Comparison of ENCODE assay signal across 15 cellular contexts in genomic region chr10:66322261-66322660, GRCh38.
DNase-seq lines count a peak whose midpoint lies in the region; ATAC-seq and TF ChIP-seq lines count a peak whose summit lies in the region.
"Had no signal": no experiment of that assay in that cellular context is flagged by ENCODE, and none has a peak within 500 bp of the region (broad histone marks: within the 10 kb centered on the region; RNA-seq: fewer than 3 reads in every experiment).

No MANE protein-coding gene starts in this region.

- no peak for TF ChIP-seq POLR2A in Peyer's patch (IDR thresholded peaks at IDR 0.05)

- H3K27ac ChIP-seq in neural progenitor cell = no peak overlapping the region
- no peak overlapping the region for H3K27ac ChIP-seq in Peyer's patch
- H3K27ac ChIP-seq: ovary had no signal

- no peaks in the 10 kb centered on the region for H3K4me1 ChIP-seq in neural progenitor cell
- no peaks in the 10 kb centered on the region for H3K4me1 ChIP-seq in Peyer's patch

- H3K79me2 ChIP-seq in neural progenitor cell (ENCODE audit: low read depth) = no peaks in the 10 kb centered on the region

- H3K36me3 ChIP-seq in neural progenitor cell = no peaks in the 10 kb centered on the region
- H3K36me3 ChIP-seq in Peyer's patch = no peaks in the 10 kb centered on the region
- H3K36me3 ChIP-seq: ovary had no signal

- H3K9me3 ChIP-seq in neural progenitor cell (ENCODE audit: low read depth) = no peaks in the 10 kb centered on the region
- H3K9me3 ChIP-seq in Peyer's patch = no peaks in the 10 kb centered on the region
- H3K9me3 ChIP-seq: ovary had no signal

- DNase-seq in H4 (ENCODE audit: low spot score) (peak; percentile 4), left ventricle myocardium superior (no peak), neural progenitor cell (ENCODE audit: low spot score) (peak; percentile 35), mesenteric fat pad (ENCODE audit: low spot score) (no peak), NCI-H1105 treated with DMSO at 0.1 percent for 48 hours (lab: John Stamatoyannopoulos, UW) (no peak), NCI-H2029 (lab: John Stamatoyannopoulos, UW) (no peak), Peyer's patch (no peak)
- DNase-seq: activated naive CD8-positive, alpha-beta T cell treated with anti-CD3 and anti-CD28 coated beads, Interleukin-2, amount 10 ng/mL, durations not matched to agents 7 days and 5 days; cortex of kidney; DMS 273 treated with DMSO at 0.1 percent for 48 hours; NCI-H1092 treated with DMSO at 0.1 percent for 48 hours; ovary; T-helper 1 cell had no signal

- H3K4me3 ChIP-seq in neural progenitor cell (no peak overlapping the region), Peyer's patch (no peak overlapping the region)
- H3K4me3 ChIP-seq: ovary had no signal

- H3K27me3 Mint-ChIP-seq in brain (peaks cover 4% of the 10 kb centered on the region), neural progenitor cell (ENCODE audit: insufficient read depth, low read depth) (peaks cover 5% of the 10 kb centered on the region)
- H3K27me3 Mint-ChIP-seq: activated naive CD8-positive, alpha-beta T cell treated with anti-CD3 and anti-CD28 coated beads, Interleukin-2, amount 10 ng/mL, durations not matched to agents 7 days and 5 days had no signal

- H3K27ac Mint-ChIP-seq in brain (peak overlapping the region in 3 of 5 experiments; percentile 22 to 88 (median 32)), neural progenitor cell (peak overlapping the region; percentile 2)
- H3K27ac Mint-ChIP-seq: activated naive CD8-positive, alpha-beta T cell treated with anti-CD3 and anti-CD28 coated beads, Interleukin-2, amount 10 ng/mL, durations not matched to agents 7 days and 5 days had no signal

- no peaks in the 10 kb centered on the region for H3F3A ChIP-seq in neural progenitor cell (ENCODE audit: low read depth)

- intact Hi-C loops in left ventricle myocardium superior (cut with micrococcal nuclease) = no loop called here

- H3K27me3 ChIP-seq in neural progenitor cell (no peaks in the 10 kb centered on the region), Peyer's patch (no peaks in the 10 kb centered on the region)
- H3K27me3 ChIP-seq: ovary had no signal

- H3K4me1 Mint-ChIP-seq in brain (peaks cover 15% of the 10 kb centered on the region), neural progenitor cell (peaks cover 15% of the 10 kb centered on the region)
- H3K4me1 Mint-ChIP-seq: activated naive CD8-positive, alpha-beta T cell treated with anti-CD3 and anti-CD28 coated beads, Interleukin-2, amount 10 ng/mL, durations not matched to agents 7 days and 5 days had no signal

- H3K9ac ChIP-seq in neural progenitor cell = no peak overlapping the region

- H3K9me3 Mint-ChIP-seq in brain (no peaks in the 10 kb centered on the region), neural progenitor cell (no peaks in the 10 kb centered on the region)
- H3K9me3 Mint-ChIP-seq: activated naive CD8-positive, alpha-beta T cell treated with anti-CD3 and anti-CD28 coated beads, Interleukin-2, amount 10 ng/mL, durations not matched to agents 7 days and 5 days had no signal

- H2AFZ ChIP-seq in neural progenitor cell (replicated peaks) = peak overlapping the region; percentile 19

- no peak overlapping the region for H3K4me3 Mint-ChIP-seq in brain
- no peak overlapping the region for H3K4me3 Mint-ChIP-seq in neural progenitor cell
- H3K4me3 Mint-ChIP-seq: activated naive CD8-positive, alpha-beta T cell treated with anti-CD3 and anti-CD28 coated beads, Interleukin-2, amount 10 ng/mL, durations not matched to agents 7 days and 5 days had no signal

- no peaks in the 10 kb centered on the region for H4K20me1 ChIP-seq in neural progenitor cell (ENCODE audit: low read depth)

- ATAC-seq in left ventricle myocardium superior = peak; percentile 87
- ATAC-seq: activated CD4-positive, CD25-positive, alpha-beta regulatory T cell treated with anti-CD3 and anti-CD28 coated beads, Interleukin-2, amount 50 U/mL, for 24 hours had no signal

- H3K4me2 ChIP-seq in neural progenitor cell = no peak overlapping the region

- H3K36me3 Mint-ChIP-seq in brain (no peaks in the 10 kb centered on the region), neural progenitor cell (no peaks in the 10 kb centered on the region)
- H3K36me3 Mint-ChIP-seq: activated naive CD8-positive, alpha-beta T cell treated with anti-CD3 and anti-CD28 coated beads, Interleukin-2, amount 10 ng/mL, durations not matched to agents 7 days and 5 days had no signal

- TF ChIP-seq CTCF in brain (conservative IDR thresholded peaks at IDR 0.05) = no peak
- no peak for TF ChIP-seq CTCF in neural progenitor cell (IDR thresholded peaks at IDR 0.05)
- TF ChIP-seq CTCF in Peyer's patch (IDR thresholded peaks at IDR 0.05) = no peak

Comparison
In these comparisons a context has a peak if more than half of its experiments do, and no peak if none do; other contexts are left out.
1. DNase-seq: peak in H4 (single experiment) and neural progenitor cell (single experiment); none in left ventricle myocardium superior (single experiment), mesenteric fat pad (single experiment), NCI-H1105 treated with DMSO at 0.1 percent for 48 hours (single experiment), NCI-H2029 (single experiment) and Peyer's patch (0 of 3).